Comparison of ENCODE assay signal across 31 cellular contexts in genomic region chr14:22124071-22124613, GRCh38.
DNase-seq lines count a peak whose midpoint lies in the region; ATAC-seq, FAIRE-seq and TF ChIP-seq lines count a peak whose summit lies in the region.
"Had no signal": no experiment of that assay in that cellular context is flagged by ENCODE, and none has a peak within 500 bp of the region (broad histone marks: within the 10 kb centered on the region; RNA-seq: fewer than 3 reads in every experiment).

No MANE protein-coding gene starts in this region.

- intact Hi-C loops in HepG2 (cut with micrococcal nuclease; ENCODE audit: unreplicated experiment) (loop anchor here (5.0 kb wide), 1 partner anchor 253 kb away; no protein-coding TSS in a partner anchor), right lobe of liver (cut with DNase I) (no loop called here), kidney (cut with DNase I) (no loop called here)

- H3K9me3 ChIP-seq in HepG2 (ENCODE audit: low read length): no peaks in the 10 kb centered on the region
- no peaks in the 10 kb centered on the region for H3K9me3 ChIP-seq in right lobe of liver
- H3K9me3 ChIP-seq in kidney (ENCODE audit: control insufficient read depth in 1 of 2, low read length in 2 of 2): no peaks in the 10 kb centered on the region
- H3K9me3 ChIP-seq: lower lobe of right lung, SK-N-SH, thyroid gland had no signal

- H3K27ac ChIP-seq in HepG2 (ENCODE audit: extremely low read length, insufficient read depth, low read length) (no peak overlapping the region), right lobe of liver (no peak overlapping the region), kidney (ENCODE audit: low read depth in 2 of 2, low read length in 2 of 2) (no peak overlapping the region)
- H3K27ac ChIP-seq: GM23248, KMS-11, lower lobe of right lung, thyroid gland had no signal

- no peak overlapping the region for H3K4me3 ChIP-seq in HepG2 (replicated peaks in 1 of 3; ENCODE audit: insufficient read depth in 1 of 3, low read depth in 2 of 3, low read length in 3 of 3)
- H3K4me3 ChIP-seq in right lobe of liver: no peak overlapping the region
- no peak overlapping the region for H3K4me3 ChIP-seq in kidney (ENCODE audit: low read length in 2 of 2)
- H3K4me3 ChIP-seq: GM23248, lower lobe of right lung, thyroid gland had no signal

- H3K4me1 Mint-ChIP-seq in T-helper 1 cell treated with Interleukin-12 subunit alpha and Interleukin-12 subunit beta and Interleukin-4 antibody, amounts not matched to agents 30 μg/mL and 1 μg/mL, for 36 hours (ENCODE audit: low read depth): peaks cover 14% of the 10 kb centered on the region
- H3K4me1 Mint-ChIP-seq in activated naive CD8-positive, alpha-beta T cell (ENCODE audit: low read depth): peaks cover 20% of the 10 kb centered on the region

- no peaks in the 10 kb centered on the region for H3K4me1 ChIP-seq in HepG2 (ENCODE audit: insufficient read depth, low read length)
- H3K4me1 ChIP-seq in right lobe of liver: no peaks in the 10 kb centered on the region
- H3K4me1 ChIP-seq in kidney (ENCODE audit: control insufficient read depth in 1 of 2, insufficient read depth in 1 of 2, low read depth in 1 of 2, low read length in 2 of 2): no peaks in the 10 kb centered on the region
- H3K4me1 ChIP-seq: lower lobe of right lung, thyroid gland had no signal

- POLR2A ChIA-PET in HepG2 (lab: Yijun Ruan, JAX): no interaction called here

- H3K4me3 Mint-ChIP-seq in T-helper 1 cell treated with Interleukin-12 subunit alpha and Interleukin-12 subunit beta and Interleukin-4 antibody, amounts not matched to agents 30 μg/mL and 1 μg/mL, for 36 hours: peak overlapping the region; percentile 90
- peak overlapping the region; percentile 85 for H3K4me3 Mint-ChIP-seq in activated naive CD8-positive, alpha-beta T cell
- H3K4me3 Mint-ChIP-seq: CD14-positive monocyte; HFFc6; natural killer cell treated with Interleukin-12 subunit alpha and Interleukin-12 subunit beta and Interleukin-15 and Interleukin-18, amount 100 ng/mL, for 72 hours had no signal

- H3K79me2 ChIP-seq in HepG2 (ENCODE audit: insufficient read depth, low read length): no peaks in the 10 kb centered on the region

- no peak overlapping the region for H2AFZ ChIP-seq in HepG2 (ENCODE audit: low read length)
- H2AFZ ChIP-seq: GM23248 had no signal

- H3K9me3 Mint-ChIP-seq in T-helper 1 cell treated with Interleukin-12 subunit alpha and Interleukin-12 subunit beta and Interleukin-4 antibody, amounts not matched to agents 30 μg/mL and 1 μg/mL, for 36 hours: no peaks in the 10 kb centered on the region
- no peaks in the 10 kb centered on the region for H3K9me3 Mint-ChIP-seq in activated naive CD8-positive, alpha-beta T cell (ENCODE audit: low read depth)
- H3K9me3 Mint-ChIP-seq: effector memory CD8-positive, alpha-beta T cell; natural killer cell treated with Interleukin-12 subunit alpha and Interleukin-12 subunit beta and Interleukin-15 and Interleukin-18, amount 100 ng/mL, for 72 hours had no signal

- TF ChIP-seq RAD21 in HepG2 (CRISPR knock-in tag; IDR thresholded peaks at IDR 0.05): no peak

- TF ChIP-seq CTCF in HepG2 (CRISPR knock-in tag; IDR thresholded peaks at IDR 0.05): no peak
- no peak for TF ChIP-seq CTCF in right lobe of liver (IDR thresholded peaks at IDR 0.05)
- TF ChIP-seq CTCF in kidney (IDR thresholded peaks at IDR 0.05; ENCODE audit: borderline replicate concordance, extremely low read depth, insufficient read depth): no peak

- H3K27me3 ChIP-seq in HepG2 (ENCODE audit: control insufficient read depth in 1 of 2, insufficient read depth in 2 of 2, low read length in 2 of 2) (no peaks in the 10 kb centered on the region), right lobe of liver (no peaks in the 10 kb centered on the region)
- H3K27me3 ChIP-seq: thyroid gland had no signal

- FAIRE-seq in HepG2 (lab: Jason Lieb, UNC) (no peak), urothelium cell line (lab: Jason Lieb, UNC) (peak; percentile 23), kidney (lab: Jason Lieb, UNC) (no peak)
- FAIRE-seq: bronchial epithelial cell, GM12891, keratinocyte had no signal

- no peaks in the 10 kb centered on the region for H4K20me1 ChIP-seq in HepG2 (ENCODE audit: insufficient read depth, low read length)

- in situ Hi-C loops in HepG2 (cut with HindIII; ENCODE audit: extremely low pct_ligation_motif_present, low pct_unique_long_range_greater_than_20kb): no loop called here

- ATAC-seq in HepG2: no peak
- no peak for ATAC-seq in right lobe of liver
- ATAC-seq in HG02884 (IDR thresholded peaks at IDR 0.05; ENCODE audit: unreplicated experiment): no peak
- ATAC-seq: effector memory CD8-positive, alpha-beta T cell; lower lobe of right lung; natural killer cell treated with Interleukin-12 subunit alpha and Interleukin-12 subunit beta and Interleukin-15 and Interleukin-18, amount 100 ng/mL, for 72 hours had no signal

- peaks cover 3% of the 10 kb centered on the region for H3K36me3 Mint-ChIP-seq in T-helper 1 cell treated with Interleukin-12 subunit alpha and Interleukin-12 subunit beta and Interleukin-4 antibody, amounts not matched to agents 30 μg/mL and 1 μg/mL, for 36 hours (ENCODE audit: low read depth)
- no peaks in the 10 kb centered on the region for H3K36me3 Mint-ChIP-seq in activated naive CD8-positive, alpha-beta T cell
- H3K36me3 Mint-ChIP-seq: CD14-positive monocyte; natural killer cell treated with Interleukin-12 subunit alpha and Interleukin-12 subunit beta and Interleukin-15 and Interleukin-18, amount 100 ng/mL, for 72 hours had no signal

- WGBS in HepG2 (ENCODE audit: low lambda C conversion rate): 16% methylated on average over 8 of the region's 8 CpGs
- 63% methylated on average over 6 of the region's 8 CpGs for WGBS in right lobe of liver (ENCODE audit: insufficient coverage, low coverage, low lambda C conversion rate, missing lambda C conversion rate)

- H3K27ac Mint-ChIP-seq in T-helper 1 cell treated with Interleukin-12 subunit alpha and Interleukin-12 subunit beta and Interleukin-4 antibody, amounts not matched to agents 30 μg/mL and 1 μg/mL, for 36 hours: peak overlapping the region; percentile 87
- H3K27ac Mint-ChIP-seq in activated naive CD8-positive, alpha-beta T cell: peak overlapping the region; percentile 91
- H3K27ac Mint-ChIP-seq: HFFc6; natural killer cell treated with Interleukin-12 subunit alpha and Interleukin-12 subunit beta and Interleukin-15 and Interleukin-18, amount 100 ng/mL, for 72 hours had no signal

- H3K36me3 ChIP-seq in HepG2 (replicated peaks in 1 of 2; ENCODE audit: control insufficient read depth in 1 of 2, insufficient read depth in 2 of 2, low read length in 2 of 2): no peaks in the 10 kb centered on the region
- no peaks in the 10 kb centered on the region for H3K36me3 ChIP-seq in right lobe of liver
- no peaks in the 10 kb centered on the region for H3K36me3 ChIP-seq in kidney (ENCODE audit: control insufficient read depth in 1 of 2, insufficient read depth in 2 of 2, low read length in 2 of 2)
- H3K36me3 ChIP-seq: lower lobe of right lung, thyroid gland had no signal

- no peaks in the 10 kb centered on the region for H3K27me3 Mint-ChIP-seq in T-helper 1 cell treated with Interleukin-12 subunit alpha and Interleukin-12 subunit beta and Interleukin-4 antibody, amounts not matched to agents 30 μg/mL and 1 μg/mL, for 36 hours (ENCODE audit: low read depth)
- H3K27me3 Mint-ChIP-seq in activated naive CD8-positive, alpha-beta T cell: no peaks in the 10 kb centered on the region
- H3K27me3 Mint-ChIP-seq: effector memory CD8-positive, alpha-beta T cell had no signal

- H3K4me2 ChIP-seq in HepG2 (ENCODE audit: low read depth, low read length): no peak overlapping the region
- H3K4me2 ChIP-seq: KMS-11, SK-N-SH had no signal

- BruUV-seq in HepG2 (replicated peaks; lab: Mats Ljungman, UMichigan): no TSS peak

- CTCF ChIA-PET in HepG2 (lab: Yijun Ruan, JAX; ENCODE audit: low intra/inter-chr PET ratio, low total read pairs): no interaction called here

- DNase-seq in T-helper 1 cell (no peak), HepG2 (ENCODE audit: low spot score) (no peak), right lobe of liver (no peak), urothelium cell line (ENCODE audit: low spot score) (no peak), kidney (no peak)
- DNase-seq: 8988T; activated CD8-positive, alpha-beta memory T cell treated with anti-CD3 and anti-CD28 coated beads for 24 hours; anterior cingulate cortex; DMS 273 treated with DMSO at 0.1 percent for 48 hours; effector memory CD8-positive, alpha-beta T cell; erythroblast; GM23248; HFFc6; lower lobe of right lung; NCI-H1436; NCI-H2107; NCI-H446 treated with DMSO at 0.1 percent for 48 hours; NCI-H82; SK-N-SH; stimulated activated naive CD4-positive, alpha-beta T cell treated with Interleukin-2 at 50 U/mL for 16 hours; T-helper 9 cell; thyroid gland had no signal

- TF ChIP-seq POLR2A in HepG2 (IDR thresholded peaks at IDR 0.05; ENCODE audit: insufficient read depth in 1 of 2, low read depth in 2 of 2, low read length in 2 of 2) (no peak), right lobe of liver (IDR thresholded peaks at IDR 0.05) (no peak)

- H3K9ac ChIP-seq in HepG2 (ENCODE audit: insufficient read depth, low read depth, low read length) (no peak overlapping the region), kidney (ENCODE audit: low read length in 2 of 2) (no peak overlapping the region)
- H3K9ac ChIP-seq: GM23248, KMS-11, SK-N-SH had no signal

- TF ChIP-seq EP300 in HepG2 (IDR thresholded peaks at IDR 0.05; ENCODE audit: low read depth in 2 of 2, low read length in 2 of 2) (no peak), HepG2 (CRISPR knock-in tag; IDR thresholded peaks at IDR 0.05; ENCODE audit: borderline replicate concordance) (no peak)

TF ChIP-seq in HepG2, 621 proteins besides CTCF, POLR2A, EP300 and RAD21:
- TF ChIP-seq FOXK2 (IDR thresholded peaks at IDR 0.05) (peak; percentile 19; the same call in 1 of the 2 replicates), ZFAT (CRISPR knock-in tag; conservative IDR thresholded peaks at IDR 0.05) (peak; percentile 88), FOXA1 (IDR thresholded peaks at IDR 0.05) (0 out of 2 replicates have a peak, but pooled peaks have one; percentile 35), FOXA1 (CRISPR knock-in tag; IDR thresholded peaks at IDR 0.05) (no peak), ATF7-NPFF (CRISPR knock-in tag; IDR thresholded peaks at IDR 0.05; ENCODE audit: low read depth) (no peak), KLF12 (CRISPR knock-in tag; IDR thresholded peaks at IDR 0.05; ENCODE audit: borderline replicate concordance) (no peak), SRSF9 (IDR thresholded peaks at IDR 0.05; ENCODE audit: borderline replicate concordance, insufficient read depth, low read depth, low read length, poor library complexity, severe bottlenecking) (no peak), ZNF530 (CRISPR knock-in tag; IDR thresholded peaks at IDR 0.05; ENCODE audit: low read depth) (no peak), SOX6 (IDR thresholded peaks at IDR 0.05) (peak; percentile 90; the same call in 1 of the 2 replicates), SOX6 (CRISPR knock-in tag; IDR thresholded peaks at IDR 0.05) (no peak), SIN3A (IDR thresholded peaks at IDR 0.05; ENCODE audit: borderline replicate concordance, low read depth, low read length) (no peak), NFE2L1 (CRISPR knock-in tag; IDR thresholded peaks at IDR 0.05; ENCODE audit: borderline replicate concordance) (no peak), ZNF850 (CRISPR knock-in tag; conservative IDR thresholded peaks at IDR 0.05) (no peak)
